8 cellular contexts compared by ENCODE assay signal in the genomic region with DNA sequence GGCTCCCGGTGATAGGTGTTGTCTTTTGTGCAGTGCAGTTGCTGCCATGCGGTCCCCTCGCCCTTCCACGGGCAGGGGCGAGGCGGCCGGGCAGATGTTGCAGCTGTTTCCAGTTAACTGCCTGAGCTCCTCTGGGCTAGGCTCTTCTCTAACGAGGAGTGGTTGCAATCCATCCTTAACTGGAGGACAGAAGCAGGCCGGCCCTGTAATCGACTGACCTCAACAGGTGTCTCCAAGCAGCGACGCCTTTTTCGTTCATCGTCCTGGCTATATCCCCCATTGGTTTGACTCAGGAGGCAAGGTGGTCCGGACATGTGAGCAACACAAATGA. TPM values are rescaled to one million over a fixed set of nuclear protein-coding genes. Genes with fewer than 3 reads are reported as not detected.
DNase-seq lines count a peak whose midpoint lies in the region; ATAC-seq, FAIRE-seq and TF ChIP-seq lines count a peak whose summit lies in the region.

No MANE protein-coding gene starts in this region.

- in situ Hi-C loops in brain microvascular endothelial cell (cut with HindIII; ENCODE audit: low pct_ligation_motif_present, low sequenced_read_pairs), result no loop called here

- ATAC-seq in lung (ENCODE audit: insufficient read depth, low FRiP score) (no peak), upper lobe of left lung (ENCODE audit: low FRiP score in 2 of 2) (peak in 1 of 2 donors; percentile 40), HG03045 (IDR thresholded peaks at IDR 0.05; ENCODE audit: unreplicated experiment) (no peak)

- no peaks in the 10 kb centered on the region for H3K9me3 ChIP-seq in Caco-2
- H3K9me3 ChIP-seq in KOPT-K1 (ENCODE audit: insufficient read depth, low read length, poor library complexity, severe bottlenecking), result no peaks in the 10 kb centered on the region
- H3K9me3 ChIP-seq in lung (ENCODE audit: control insufficient read depth in 2 of 2, insufficient read depth in 1 of 2, low read length in 1 of 2), result no peaks in the 10 kb centered on the region
- no peaks in the 10 kb centered on the region for H3K9me3 ChIP-seq in upper lobe of left lung

- H3K4me1 Mint-ChIP-seq in Caco-2 (ENCODE audit: low read depth, unreplicated experiment), result peaks cover 23% of the 10 kb centered on the region

- intact Hi-C loops in Caco-2 (cut with micrococcal nuclease; ENCODE audit: unreplicated experiment), result loop anchor here (10.0 kb wide), 1 partner anchor 397 kb away; no protein-coding TSS in a partner anchor

- DNase-seq in Caco-2 (peak in 1 of 2 experiments; percentile 62), brain microvascular endothelial cell (no peak), lung (ENCODE audit: low spot score) (no peak), upper lobe of left lung (peak in 1 of 2 donors; percentile 26), frontal cortex (ENCODE audit: low spot score in 2 of 2) (no peak)
- DNase-seq in activated CD8-positive, alpha-beta memory T cell treated with anti-CD3 and anti-CD28 coated beads, Interleukin-2, amount 50 U/mL, for 4 hours, result no peak

- H3K27ac ChIP-seq in KOPT-K1 (ENCODE audit: low read depth, low read length, poor library complexity, severe bottlenecking) (peak overlapping the region; percentile 81), brain microvascular endothelial cell (peak overlapping the region; percentile 95), lung (ENCODE audit: low read depth in 1 of 2, low read length in 1 of 2) (peak overlapping the region; percentile 98 to 99), upper lobe of left lung (peak overlapping the region; percentile 91 to 97 (median 94))

- H3K9me3 Mint-ChIP-seq in Caco-2 (ENCODE audit: unreplicated experiment), result no peaks in the 10 kb centered on the region

- no peaks in the 10 kb centered on the region for H3K27me3 Mint-ChIP-seq in Caco-2 (ENCODE audit: insufficient read depth, unreplicated experiment)

- FAIRE-seq in frontal cortex (lab: Jason Lieb, UNC), result no peak

- no peak for TF ChIP-seq POLR2A in upper lobe of left lung (IDR thresholded peaks at IDR 0.05)

- BruUV-seq in Caco-2 (replicated peaks; lab: Mats Ljungman, UMichigan), result no TSS peak

- H3K36me3 Mint-ChIP-seq in Caco-2 (ENCODE audit: insufficient read depth, unreplicated experiment), result peaks cover 7% of the 10 kb centered on the region

- TF ChIP-seq EP300 in upper lobe of left lung (IDR thresholded peaks at IDR 0.05), result no peak

- POLR2A ChIA-PET in Caco-2 (lab: Charles Lee), result interaction anchor here (0.6 to 1.2 kb wide), 2 partner anchors 12 to 276 kb away, joined by 3 to 4 read pairs; no protein-coding TSS in a partner anchor

- peak overlapping the region; percentile 85 for H3K27ac Mint-ChIP-seq in Caco-2 (ENCODE audit: unreplicated experiment)

- H3K36me3 ChIP-seq in Caco-2 (ENCODE audit: control insufficient read depth, insufficient read depth, low read length) (peaks cover 1% of the 10 kb centered on the region; the same call in 1 of the 2 replicates), KOPT-K1 (ENCODE audit: insufficient read depth, low read length) (peaks cover 16% of the 10 kb centered on the region), brain microvascular endothelial cell (replicated peaks) (peaks cover 14% of the 10 kb centered on the region), lung (ENCODE audit: control insufficient read depth in 2 of 2, insufficient read depth in 2 of 2, low read length in 2 of 2) (no peaks in the 10 kb centered on the region), upper lobe of left lung (no peaks in the 10 kb centered on the region)

- H3K4me3 ChIP-seq in Caco-2 (ENCODE audit: low read depth, low read length), result peak overlapping the region; percentile 99
- H3K4me3 ChIP-seq in brain microvascular endothelial cell (ENCODE audit: low read depth, low read length), result peak overlapping the region; percentile 87
- peak overlapping the region; percentile 75 for H3K4me3 ChIP-seq in lung
- H3K4me3 ChIP-seq in upper lobe of left lung, result peak overlapping the region; percentile 65 to 99 (median 94)

- no peaks in the 10 kb centered on the region for H3K27me3 ChIP-seq in Caco-2 (replicated peaks; ENCODE audit: control insufficient read depth, insufficient read depth, low read length)
- H3K27me3 ChIP-seq in brain microvascular endothelial cell (replicated peaks), result no peaks in the 10 kb centered on the region
- no peaks in the 10 kb centered on the region for H3K27me3 ChIP-seq in lung (ENCODE audit: control insufficient read depth, insufficient read depth)
- H3K27me3 ChIP-seq in upper lobe of left lung, result no peaks in the 10 kb centered on the region

- H3K4me1 ChIP-seq in Caco-2 (peaks cover 22% of the 10 kb centered on the region), lung (ENCODE audit: control insufficient read depth in 2 of 2, insufficient read depth in 2 of 2, low read length in 2 of 2) (peaks cover 14 to 16% of the 10 kb centered on the region in 2 donors), upper lobe of left lung (peaks cover 16 to 31% (median 17%) of the 10 kb centered on the region in 4 donors)

- peak overlapping the region; percentile 74 for H3K4me3 Mint-ChIP-seq in Caco-2 (ENCODE audit: unreplicated experiment)

- 1 to 2% methylated on average over 15 of the region's 15 CpGs for WGBS in lung, 2 donors
- 3 to 4% methylated on average over 7 to 15 of the region's 15 CpGs for WGBS in upper lobe of left lung, 2 donors

- CTCF ChIA-PET in Caco-2 (lab: Charles Lee), result no interaction called here

- no peak for TF ChIP-seq CTCF in Caco-2 (IDR thresholded peaks at IDR 0.05; ENCODE audit: insufficient read depth in 1 of 2, low read depth in 1 of 2, low read length in 1 of 2, severe bottlenecking in 1 of 2, unreplicated experiment in 1 of 2)
- TF ChIP-seq CTCF in brain microvascular endothelial cell (IDR thresholded peaks at IDR 0.05; ENCODE audit: low read depth, low read length, missing control alignments), result no peak
- no peak for TF ChIP-seq CTCF in lung (IDR thresholded peaks at IDR 0.05; ENCODE audit: control extremely low read depth, extremely low read depth)
- no peak for TF ChIP-seq CTCF in upper lobe of left lung (IDR thresholded peaks at IDR 0.05)

RNA-seq across cellular contexts. Expression of a gene that starts 1.9 kb away (rescaled TPM):
- total RNA-seq in Caco-2 (2022), result 140 and 159 TPM in 2 replicates
- 100 to 1,000 TPM; 159 to 179 TPM for total RNA-seq in lung
- polyA plus RNA-seq in lung, result 10 to 100 TPM; 77.0 to 87.4 TPM
- 100 to 1,000 TPM in 4 of 6 donors, 10 to 100 TPM in 2; 66.0 to 158 (median 115) TPM for total RNA-seq in upper lobe of left lung
- total RNA-seq in frontal cortex, result 300 TPM
